ENCODE assay signal across 1 cellular context in the genomic region with DNA sequence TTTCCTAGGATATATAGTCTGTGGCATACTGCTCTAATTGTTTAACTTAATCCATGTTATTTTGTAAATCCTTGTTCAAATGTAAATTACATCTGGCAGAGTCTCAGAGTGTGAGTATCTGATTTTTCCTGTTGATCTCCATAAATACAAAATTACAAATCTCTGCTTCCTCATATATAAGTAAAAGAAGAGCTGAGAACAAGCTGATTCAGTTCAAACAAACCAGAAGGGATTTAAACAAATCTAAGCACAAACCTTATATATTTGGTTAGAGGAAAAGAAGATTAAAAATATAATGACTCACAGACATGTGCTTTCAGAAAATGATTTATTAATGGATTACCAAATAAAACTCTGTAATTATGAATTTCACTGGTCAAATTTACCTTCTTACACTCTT.
TF ChIP-seq lines count a peak whose summit lies in the region.

No MANE protein-coding gene starts in this region.

TF ChIP-seq in GM23338, 12 proteins besides CTCF, POLR2A, EP300 and RAD21 (continued from another document):
- TF ChIP-seq, protein P1, sequence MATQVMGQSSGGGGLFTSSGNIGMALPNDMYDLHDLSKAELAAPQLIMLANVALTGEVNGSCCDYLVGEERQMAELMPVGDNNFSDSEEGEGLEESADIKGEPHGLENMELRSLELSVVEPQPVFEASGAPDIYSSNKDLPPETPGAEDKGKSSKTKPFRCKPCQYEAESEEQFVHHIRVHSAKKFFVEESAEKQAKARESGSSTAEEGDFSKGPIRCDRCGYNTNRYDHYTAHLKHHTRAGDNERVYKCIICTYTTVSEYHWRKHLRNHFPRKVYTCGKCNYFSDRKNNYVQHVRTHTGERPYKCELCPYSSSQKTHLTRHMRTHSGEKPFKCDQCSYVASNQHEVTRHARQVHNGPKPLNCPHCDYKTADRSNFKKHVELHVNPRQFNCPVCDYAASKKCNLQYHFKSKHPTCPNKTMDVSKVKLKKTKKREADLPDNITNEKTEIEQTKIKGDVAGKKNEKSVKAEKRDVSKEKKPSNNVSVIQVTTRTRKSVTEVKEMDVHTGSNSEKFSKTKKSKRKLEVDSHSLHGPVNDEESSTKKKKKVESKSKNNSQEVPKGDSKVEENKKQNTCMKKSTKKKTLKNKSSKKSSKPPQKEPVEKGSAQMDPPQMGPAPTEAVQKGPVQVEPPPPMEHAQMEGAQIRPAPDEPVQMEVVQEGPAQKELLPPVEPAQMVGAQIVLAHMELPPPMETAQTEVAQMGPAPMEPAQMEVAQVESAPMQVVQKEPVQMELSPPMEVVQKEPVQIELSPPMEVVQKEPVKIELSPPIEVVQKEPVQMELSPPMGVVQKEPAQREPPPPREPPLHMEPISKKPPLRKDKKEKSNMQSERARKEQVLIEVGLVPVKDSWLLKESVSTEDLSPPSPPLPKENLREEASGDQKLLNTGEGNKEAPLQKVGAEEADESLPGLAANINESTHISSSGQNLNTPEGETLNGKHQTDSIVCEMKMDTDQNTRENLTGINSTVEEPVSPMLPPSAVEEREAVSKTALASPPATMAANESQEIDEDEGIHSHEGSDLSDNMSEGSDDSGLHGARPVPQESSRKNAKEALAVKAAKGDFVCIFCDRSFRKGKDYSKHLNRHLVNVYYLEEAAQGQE (IDR thresholded peaks at IDR 0.05; ENCODE audit: unreplicated experiment): no peak
- TF ChIP-seq NANOG (IDR thresholded peaks at IDR 0.05; ENCODE audit: borderline replicate concordance): no peak
TF ChIP-seq in GM23338: peak in this region for 0.
